In genomic region chr22:17920145-17920605, GRCh38 we compare ENCODE assay signal across 10 cellular contexts.
DNase-seq lines count a peak whose midpoint lies in the region; ATAC-seq and TF ChIP-seq lines count a peak whose summit lies in the region.
"Had no signal": no experiment of that assay in that cellular context is flagged by ENCODE, and none has a peak within 500 bp of the region (broad histone marks: within the 10 kb centered on the region; RNA-seq: fewer than 3 reads in every experiment).

No MANE protein-coding gene starts in this region.

- DNase-seq in NCI-H2107 treated with DMSO at 0.1 percent for 48 hours (lab: John Stamatoyannopoulos, UW; ENCODE audit: unreplicated experiment) = peak; percentile 19
- DNase-seq in NCI-H2107 (lab: John Stamatoyannopoulos, UW) = no peak
- no peak for DNase-seq in central memory CD8-positive, alpha-beta T cell (ENCODE audit: low spot score in 2 of 2)
- peak in 1 of 2 donors; percentile 55 for DNase-seq in left lung
- no peak for DNase-seq in type B pancreatic cell (ENCODE audit: extremely low spot score, unreplicated experiment)
- DNase-seq in inferior parietal cortex (ENCODE audit: extremely low spot score) = no peak

- no peak overlapping the region for H3K4me3 Mint-ChIP-seq in central memory CD8-positive, alpha-beta T cell
- H3K4me3 Mint-ChIP-seq in type B pancreatic cell = peak overlapping the region; percentile 75
- H3K4me3 Mint-ChIP-seq: dendritic cell treated with granulocyte-macrophage colony-stimulating factor and Interleukin-4, amounts not matched to agents 40 ng/mL and 50 ng/mL, for 4 days had no signal

- H3K4me1 ChIP-seq in left lung = peaks cover 15 to 29% of the 10 kb centered on the region in 2 donors

- no peaks in the 10 kb centered on the region for H3K9me3 Mint-ChIP-seq in central memory CD8-positive, alpha-beta T cell
- H3K9me3 Mint-ChIP-seq in type B pancreatic cell = peaks cover 5% of the 10 kb centered on the region
- H3K9me3 Mint-ChIP-seq: dendritic cell treated with granulocyte-macrophage colony-stimulating factor and Interleukin-4, amounts not matched to agents 40 ng/mL and 50 ng/mL, for 4 days had no signal

- no peaks in the 10 kb centered on the region for H3K9me3 ChIP-seq in left lung

- no peaks in the 10 kb centered on the region for H3K27me3 Mint-ChIP-seq in central memory CD8-positive, alpha-beta T cell
- H3K27me3 Mint-ChIP-seq in type B pancreatic cell = no peaks in the 10 kb centered on the region

- H3K27me3 ChIP-seq in left lung = no peaks in the 10 kb centered on the region

- peaks cover 1% of the 10 kb centered on the region for H3K36me3 Mint-ChIP-seq in central memory CD8-positive, alpha-beta T cell (ENCODE audit: insufficient read depth)
- no peaks in the 10 kb centered on the region for H3K36me3 Mint-ChIP-seq in type B pancreatic cell

- ATAC-seq in central memory CD8-positive, alpha-beta T cell (replicated peaks; ENCODE audit: extremely low read depth, poor library complexity, severe bottlenecking) = no peak
- ATAC-seq in left lung (peak; percentile 72), GM21619 (IDR thresholded peaks at IDR 0.05; ENCODE audit: unreplicated experiment) (no peak), HG03469 (IDR thresholded peaks at IDR 0.05; ENCODE audit: unreplicated experiment) (no peak)
- ATAC-seq: HCT116 had no signal

- H3K4me3 ChIP-seq in left lung = no peak overlapping the region

- H3K4me1 Mint-ChIP-seq in central memory CD8-positive, alpha-beta T cell = peaks cover 22% of the 10 kb centered on the region
- peaks cover 46% of the 10 kb centered on the region for H3K4me1 Mint-ChIP-seq in type B pancreatic cell (ENCODE audit: unreplicated experiment)

- intact Hi-C loops in left lung (cut with DNase I) = no loop called here

- TF ChIP-seq CTCF in left lung (IDR thresholded peaks at IDR 0.05) = no peak
- TF ChIP-seq CTCF in type B pancreatic cell (conservative IDR thresholded peaks at IDR 0.05) = no peak

- no peaks in the 10 kb centered on the region for H3K36me3 ChIP-seq in left lung

- peak overlapping the region; percentile 33 for H3K27ac Mint-ChIP-seq in central memory CD8-positive, alpha-beta T cell (ENCODE audit: low read depth)
- H3K27ac Mint-ChIP-seq in type B pancreatic cell = peak overlapping the region; percentile 80
- H3K27ac Mint-ChIP-seq: dendritic cell treated with granulocyte-macrophage colony-stimulating factor and Interleukin-4, amounts not matched to agents 40 ng/mL and 50 ng/mL, for 4 days had no signal

- peak overlapping the region in 1 of 2 donors; percentile 26 for H3K27ac ChIP-seq in left lung
